15 cellular contexts compared by ENCODE assay signal in genomic region chr11:367956-368413, GRCh38. TPM values are rescaled to one million over a fixed set of nuclear protein-coding genes. Genes with fewer than 3 reads are reported as not detected.
DNase-seq lines count a peak whose midpoint lies in the region; ATAC-seq and TF ChIP-seq lines count a peak whose summit lies in the region.
"Had no signal": no experiment of that assay in that cellular context is flagged by ENCODE, and none has a peak within 500 bp of the region (broad histone marks: within the 10 kb centered on the region; RNA-seq: fewer than 3 reads in every experiment).

No MANE protein-coding gene starts in this region.

- POLR2A ChIA-PET in PC-9 (lab: Charles Lee; ENCODE audit: unreplicated experiment), result interaction anchor here (0.7 kb wide), 1 partner anchor 82 kb away, joined by 4 read pairs; no protein-coding TSS in a partner anchor

- H3K79me2 ChIP-seq in PC-9 (ENCODE audit: low read depth), result no peaks in the 10 kb centered on the region
- peaks cover 5% of the 10 kb centered on the region for H3K79me2 ChIP-seq in hepatocyte

- intact Hi-C loops in PC-9 (cut with micrococcal nuclease; ENCODE audit: unreplicated experiment) (no loop called here), mucosa of descending colon (cut with DNase I, micrococcal nuclease) (no loop called here)

- CTCF ChIA-PET in PC-9 (lab: Charles Lee), result no interaction called here

- H3K27ac ChIP-seq in PC-9, result no peak overlapping the region
- H3K27ac ChIP-seq in hepatocyte, result no peak overlapping the region
- H3K27ac ChIP-seq: brain microvascular endothelial cell, ovary had no signal

- no peaks in the 10 kb centered on the region for H3K9me3 ChIP-seq in PC-9 (ENCODE audit: insufficient read depth, low read depth)
- no peaks in the 10 kb centered on the region for H3K9me3 ChIP-seq in hepatocyte (ENCODE audit: low read depth)
- H3K9me3 ChIP-seq in mucosa of descending colon, result no peaks in the 10 kb centered on the region
- H3K9me3 ChIP-seq: ovary had no signal

- H3K27me3 ChIP-seq in PC-9 (ENCODE audit: insufficient read depth, low read depth) (peaks cover 15% of the 10 kb centered on the region), hepatocyte (no peaks in the 10 kb centered on the region)
- H3K27me3 ChIP-seq: ovary had no signal

- peak overlapping the region; percentile 78 for H3K4me3 Mint-ChIP-seq in activated T-cell treated with anti-CD3 and anti-CD28 coated beads, Interleukin-2, amount 50 U/mL, for 4 hours
- peak overlapping the region; percentile 78 for H3K4me3 Mint-ChIP-seq in progenitor cell of endocrine pancreas (ENCODE audit: low read depth)

- peak overlapping the region; percentile 92 for H3K27ac Mint-ChIP-seq in progenitor cell of endocrine pancreas

- H3K4me1 ChIP-seq in PC-9 (replicated peaks; ENCODE audit: insufficient read depth), result peaks cover 8% of the 10 kb centered on the region; the same call in 1 of the 2 replicates
- peaks cover 10% of the 10 kb centered on the region for H3K4me1 ChIP-seq in hepatocyte (ENCODE audit: insufficient read depth)
- peaks cover 2% of the 10 kb centered on the region for H3K4me1 ChIP-seq in mucosa of descending colon (ENCODE audit: low read depth)

- no peaks in the 10 kb centered on the region for H3K9me2 ChIP-seq in PC-9 (ENCODE audit: insufficient read depth)
- no peaks in the 10 kb centered on the region for H3K9me2 ChIP-seq in hepatocyte (replicated peaks; ENCODE audit: insufficient read depth)

- no peak overlapping the region for H2AFZ ChIP-seq in PC-9
- H2AFZ ChIP-seq in hepatocyte, result no peak overlapping the region

- 56% methylated on average over 7 of the region's 7 CpGs for WGBS in hepatocyte (ENCODE audit: low lambda C conversion rate, missing lambda C conversion rate)

- peaks cover 44% of the 10 kb centered on the region for H3K27me3 Mint-ChIP-seq in activated T-cell treated with anti-CD3 and anti-CD28 coated beads, Interleukin-2, amount 50 U/mL, for 4 hours (ENCODE audit: low read depth)
- peaks cover 17% of the 10 kb centered on the region for H3K27me3 Mint-ChIP-seq in progenitor cell of endocrine pancreas

- H3K4me3 ChIP-seq in PC-9 (no peak overlapping the region), hepatocyte (no peak overlapping the region), mucosa of descending colon (no peak overlapping the region)

- H4K20me1 ChIP-seq in PC-9 (ENCODE audit: insufficient read depth) (no peaks in the 10 kb centered on the region), hepatocyte (ENCODE audit: insufficient read depth, poor library complexity, severe bottlenecking) (peaks cover 8% of the 10 kb centered on the region)

- no TSS peak for BruUV-seq in PC-9 (replicated peaks; lab: Mats Ljungman, UMichigan)

- H3K9me3 Mint-ChIP-seq in activated T-cell treated with anti-CD3 and anti-CD28 coated beads, Interleukin-2, amount 50 U/mL, for 4 hours, result no peaks in the 10 kb centered on the region
- H3K9me3 Mint-ChIP-seq in progenitor cell of endocrine pancreas (ENCODE audit: low read depth), result no peaks in the 10 kb centered on the region

- peak overlapping the region; percentile 61; the same call in 1 of the 2 replicates for H3K4me2 ChIP-seq in PC-9
- peak overlapping the region; percentile 92 for H3K4me2 ChIP-seq in hepatocyte

- no peak for DNase-seq in activated T-cell treated with anti-CD3 and anti-CD28 coated beads, Interleukin-2, amount 50 U/mL, for 4 hours
- DNase-seq in activated T-cell treated with anti-CD3 and anti-CD28 coated beads, Interleukin-2, amount 50 U/mL, for 1 hour, result no peak
- DNase-seq in PC-9, result no peak
- DNase-seq in hepatocyte (ENCODE audit: low spot score), result no peak
- no peak for DNase-seq in progenitor cell of endocrine pancreas (ENCODE audit: low spot score, unreplicated experiment)
- DNase-seq in SHP77 treated with DMSO at 0.1 percent for 48 hours (lab: John Stamatoyannopoulos, UW), result no peak
- DNase-seq in GOT3 (lab: John Stamatoyannopoulos, UW), result no peak
- no peak for DNase-seq in mucosa of descending colon
- DNase-seq: left colon; NCI-H1105; NCI-H446; stimulated activated CD8-positive, alpha-beta memory T cell treated with anti-CD3 and anti-CD28 coated beads, Interleukin-4, amount 100 ng/mL, for 48 hours had no signal

- H3K36me3 ChIP-seq in PC-9 (ENCODE audit: low read depth), result no peaks in the 10 kb centered on the region
- no peaks in the 10 kb centered on the region for H3K36me3 ChIP-seq in hepatocyte (replicated peaks; ENCODE audit: insufficient read depth, low read depth)
- no peaks in the 10 kb centered on the region for H3K36me3 ChIP-seq in mucosa of descending colon (ENCODE audit: low read depth)
- H3K36me3 ChIP-seq: brain microvascular endothelial cell, ovary had no signal

- peaks cover 11% of the 10 kb centered on the region for H3F3A ChIP-seq in PC-9 (ENCODE audit: insufficient read depth, low read depth)

- peaks cover 11% of the 10 kb centered on the region for H3K4me1 Mint-ChIP-seq in activated T-cell treated with anti-CD3 and anti-CD28 coated beads, Interleukin-2, amount 50 U/mL, for 4 hours (ENCODE audit: low read depth)
- peaks cover 10% of the 10 kb centered on the region for H3K4me1 Mint-ChIP-seq in progenitor cell of endocrine pancreas (ENCODE audit: low read depth)

- no peaks in the 10 kb centered on the region for H3K36me3 Mint-ChIP-seq in activated T-cell treated with anti-CD3 and anti-CD28 coated beads, Interleukin-2, amount 50 U/mL, for 4 hours (ENCODE audit: insufficient read depth)
- peaks cover 8% of the 10 kb centered on the region for H3K36me3 Mint-ChIP-seq in progenitor cell of endocrine pancreas (ENCODE audit: insufficient read depth)

- TF ChIP-seq CTCF in PC-9 (conservative IDR thresholded peaks at IDR 0.05) (no peak), hepatocyte (IDR thresholded peaks at IDR 0.05; ENCODE audit: poor library complexity) (no peak), progenitor cell of endocrine pancreas (IDR thresholded peaks at IDR 0.05; ENCODE audit: unreplicated experiment) (no peak), mucosa of descending colon (IDR thresholded peaks at IDR 0.05) (no peak)

- no peak for ATAC-seq in activated T-cell treated with anti-CD3 and anti-CD28 coated beads, Interleukin-2, amount 50 U/mL, for 4 hours
- no peak for ATAC-seq in mucosa of descending colon
- ATAC-seq: left colon had no signal

RNA-seq across cellular contexts. Expression of gene B4GALNT4, which starts 1.3 kb away (rescaled TPM):
- 1 to 10 TPM; 3.8 to 6.1 (median 5.5) TPM for total RNA-seq in activated T-cell treated with anti-CD3 and anti-CD28 coated beads, Interleukin-2, amount 50 U/mL, for 4 hours
- 4.7 and 6.1 TPM in 2 replicates for total RNA-seq in PC-9 (2021)
- total RNA-seq in hepatocyte, result 27.8 and 38.8 TPM in 2 replicates
- polyA plus RNA-seq in hepatocyte, result 30.0 and 44.6 TPM in 2 replicates
- total RNA-seq in progenitor cell of endocrine pancreas, result 277 and 294 TPM in 2 replicates
- total RNA-seq in mucosa of descending colon, result 10 to 100 TPM in 1 of 3 donors, 1 to 10 TPM in 2; 2.1 to 11.8 (median 2.2) TPM
- total RNA-seq: RPMI7951 had no signal

RNA-seq across cellular contexts. Expression of gene PKP3, which starts 26.0 kb away (rescaled TPM):
- under 1 TPM; 0.11 to 0.40 (median 0.16) TPM for total RNA-seq in activated T-cell treated with anti-CD3 and anti-CD28 coated beads, Interleukin-2, amount 50 U/mL, for 4 hours
- total RNA-seq in PC-9 (2021) (83.7 and 109 TPM in 2 replicates), hepatocyte (55.6 and 62.1 TPM in 2 replicates), progenitor cell of endocrine pancreas (55.9 and 56.9 TPM in 2 replicates), mucosa of descending colon (100 to 1,000 TPM in 2 of 3 donors, 10 to 100 TPM in 1; 73.3 to 174 (median 143) TPM)
- 89.5 and 91.3 TPM in 2 replicates for polyA plus RNA-seq in hepatocyte

RNA-seq across cellular contexts. Expression of gene SIGIRR, which starts 46.8 kb away (rescaled TPM):
- 10 to 100 TPM; 26.7 to 29.3 (median 29.2) TPM for total RNA-seq in activated T-cell treated with anti-CD3 and anti-CD28 coated beads, Interleukin-2, amount 50 U/mL, for 4 hours
- 78.9 and 98.3 TPM in 2 replicates for total RNA-seq in PC-9 (2021)
- 42.4 and 52.1 TPM in 2 replicates for total RNA-seq in hepatocyte
- 77.4 and 85.3 TPM in 2 replicates for polyA plus RNA-seq in hepatocyte
- total RNA-seq in progenitor cell of endocrine pancreas, result 111 and 117 TPM in 2 replicates
- 100 to 1,000 TPM; 103 to 190 (median 116) TPM for total RNA-seq in mucosa of descending colon

RNA-seq across cellular contexts. Expression of gene IFITM3, which starts 47.3 kb away (rescaled TPM):
- 10 to 100 TPM in 2 of 3 donors, 1 to 10 TPM in 1; 5.3 to 24.6 (median 20.4) TPM for total RNA-seq in activated T-cell treated with anti-CD3 and anti-CD28 coated beads, Interleukin-2, amount 50 U/mL, for 4 hours
- total RNA-seq in PC-9 (2021) (136 and 176 TPM in 2 replicates), hepatocyte (166 and 182 TPM in 2 replicates), progenitor cell of endocrine pancreas (99.3 and 105 TPM in 2 replicates), mucosa of descending colon (100 to 1,000 TPM in 2 of 3 donors, 10 to 100 TPM in 1; 76.1 to 410 (median 353) TPM)
- polyA plus RNA-seq in hepatocyte, result 2,035 and 2,121 TPM in 2 replicates

RNA-seq across cellular contexts. Expression of gene IFITM1, which starts 54.1 kb away (rescaled TPM):
- 100 to 1,000 TPM in 2 of 3 donors, 10 to 100 TPM in 1; 99.3 to 144 (median 120) TPM for total RNA-seq in activated T-cell treated with anti-CD3 and anti-CD28 coated beads, Interleukin-2, amount 50 U/mL, for 4 hours
- total RNA-seq in PC-9 (2021) (5.1 and 9.5 TPM in 2 replicates), hepatocyte (98.0 and 98.9 TPM in 2 replicates), progenitor cell of endocrine pancreas (2.3 TPM in 2 replicates), mucosa of descending colon (100 to 1,000 TPM in 1 of 3 donors, 10 to 100 TPM in 2; 80.2 to 182 (median 87.3) TPM)
- 159 and 201 TPM in 2 replicates for polyA plus RNA-seq in hepatocyte

Comparison
In these comparisons a context has a peak if more than half of its experiments do, and no peak if none do; other contexts are left out.
1. RNA of gene PKP3, which starts 26.0 kb away (total RNA-seq): 73.3 to 174 TPM in mucosa of descending colon, 83.7 to 109 TPM in PC-9, 55.6 to 62.1 TPM in hepatocyte and 55.9 to 56.9 TPM in progenitor cell of endocrine pancreas; 0.11 to 0.40 TPM in activated T-cell treated with anti-CD3 and anti-CD28 coated beads, Interleukin-2, amount 50 U/mL, for 4 hours; every median in the first group is over 10 times any median in the second.